ENCODE assay signal across 9 cellular contexts in the genomic region with DNA sequence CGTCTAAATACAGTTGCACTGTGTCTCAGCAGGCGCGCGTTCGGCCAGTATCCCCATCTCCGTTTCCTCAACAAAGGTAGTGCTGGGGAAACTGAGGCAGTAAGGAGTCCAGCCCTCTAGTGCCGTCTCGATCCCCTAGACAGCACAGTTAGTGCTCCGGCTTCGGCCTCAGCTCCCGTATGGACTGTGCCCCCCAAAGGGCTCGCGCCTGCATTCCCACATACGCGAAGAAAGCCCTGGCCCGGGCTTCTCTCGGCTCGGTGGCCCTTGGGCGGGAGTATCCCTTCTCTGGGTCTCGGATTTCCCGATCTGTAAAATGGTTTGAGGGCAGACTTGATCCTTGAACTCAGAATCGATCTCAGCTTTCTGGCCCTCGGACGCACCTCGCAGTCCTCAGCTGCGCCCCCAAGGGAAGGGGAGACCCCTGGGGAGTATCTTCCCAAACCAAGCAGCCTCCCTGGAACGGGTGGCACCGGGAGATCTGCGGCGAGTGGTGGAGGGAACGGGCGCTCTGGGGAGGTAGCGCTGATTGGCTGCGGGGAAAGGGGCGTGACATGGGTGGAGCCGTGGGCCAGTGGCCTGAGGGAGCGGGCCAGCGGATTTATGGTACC. TPM values are rescaled to one million over a fixed set of nuclear protein-coding genes. Genes with fewer than 3 reads are reported as not detected.
DNase-seq lines count a peak whose midpoint lies in the region; ATAC-seq and TF ChIP-seq lines count a peak whose summit lies in the region.
"Had no signal": no experiment of that assay in that cellular context is flagged by ENCODE, and none has a peak within 500 bp of the region (broad histone marks: within the 10 kb centered on the region; RNA-seq: fewer than 3 reads in every experiment).

No MANE protein-coding gene starts in this region.

- no peaks in the 10 kb centered on the region for H3K9me3 ChIP-seq in left ventricle myocardium inferior (replicated peaks)

- H3K4me3 ChIP-seq in HFF-Myc (replicated peaks; ENCODE audit: low read depth, low read length) (peak overlapping the region; percentile 95), left ventricle myocardium inferior (peak overlapping the region; percentile 80)

- in situ Hi-C loops in G401 (cut with HindIII; ENCODE audit: low sequenced_read_pairs): no loop called here

- ATAC-seq in HG03469 (IDR thresholded peaks at IDR 0.05; ENCODE audit: unreplicated experiment): no peak

- H3K4me1 ChIP-seq in left ventricle myocardium inferior: peaks cover 57% of the 10 kb centered on the region

- H3K36me3 ChIP-seq in left ventricle myocardium inferior: peaks cover 28% of the 10 kb centered on the region

- intact Hi-C loops in left ventricle myocardium inferior (cut with micrococcal nuclease): no loop called here
- intact Hi-C loops in posterior cingulate gyrus (cut with DNase I): no loop called here

- no peak for TF ChIP-seq CTCF in HFF-Myc (IDR thresholded peaks at IDR 0.05; ENCODE audit: low read depth, low read length, missing control alignments)
- TF ChIP-seq CTCF in left ventricle myocardium inferior (IDR thresholded peaks at IDR 0.05; ENCODE audit: borderline replicate concordance): no peak

- DNase-seq in G401 (ENCODE audit: low spot score) (peak; percentile 92), HFF-Myc (ENCODE audit: extremely low read depth, low read depth) (peak; percentile 19), NCI-H1105 treated with DMSO at 0.1 percent for 48 hours (lab: John Stamatoyannopoulos, UW) (peak; percentile 79), SW 1271 (lab: John Stamatoyannopoulos, UW) (peak; percentile 12 to 80), amygdala (lab: John Stamatoyannopoulos, UW) (peak in 55 of 56 donors; percentile 35 to 87 (median 69)), left ventricle myocardium inferior (peak; percentile 87), posterior cingulate gyrus (peak; percentile 75 to 98 (median 88))

- peak overlapping the region; percentile 92 for H3K27ac ChIP-seq in left ventricle myocardium inferior (replicated peaks)

- peaks cover 25% of the 10 kb centered on the region for H3K27me3 ChIP-seq in left ventricle myocardium inferior (ENCODE audit: low read depth)

RNA-seq across cellular contexts. Expression of gene PEX16, which starts 0.8 kb away (rescaled TPM):
- 32.5 and 38.8 TPM in 2 replicates for total RNA-seq in G401 (2014; rRNA removed; shearing (Covaris generic))
- 10.9 TPM for total RNA-seq in left ventricle myocardium inferior

RNA-seq across cellular contexts. Expression of gene LARGE2, which starts 4.0 kb away (rescaled TPM):
- total RNA-seq in G401 (2014; rRNA removed; shearing (Covaris generic)): not detected in 2 replicates
- not detected for total RNA-seq in left ventricle myocardium inferior
- total RNA-seq: subcutaneous adipose tissue had no signal

RNA-seq across cellular contexts. Expression of gene FREY1, which starts 11.4 kb away (rescaled TPM):
- 0.24 TPM in 1 of 2 replicates, not detected in the other for total RNA-seq in G401 (2014; rRNA removed; shearing (Covaris generic))
- not detected for total RNA-seq in left ventricle myocardium inferior

RNA-seq across cellular contexts. Expression of gene MAPK8IP1, which starts 33.0 kb away (rescaled TPM):
- total RNA-seq in G401 (2014; rRNA removed; shearing (Covaris generic)): 32.5 and 38.5 TPM in 2 replicates
- 4.6 TPM for total RNA-seq in left ventricle myocardium inferior

Comparison
In these comparisons a context has a peak if more than half of its experiments do, and no peak if none do; other contexts are left out.
1. DNase-seq: peak in every context shown above with its lines; median percentile 92 in G401; 88 in posterior cingulate gyrus; 87 in left ventricle myocardium inferior; 79 in NCI-H1105 treated with DMSO at 0.1 percent for 48 hours; 69 in amygdala; 46 in SW 1271; 19 in HFF-Myc.